6 cellular contexts compared by ENCODE assay signal in the genomic region with DNA sequence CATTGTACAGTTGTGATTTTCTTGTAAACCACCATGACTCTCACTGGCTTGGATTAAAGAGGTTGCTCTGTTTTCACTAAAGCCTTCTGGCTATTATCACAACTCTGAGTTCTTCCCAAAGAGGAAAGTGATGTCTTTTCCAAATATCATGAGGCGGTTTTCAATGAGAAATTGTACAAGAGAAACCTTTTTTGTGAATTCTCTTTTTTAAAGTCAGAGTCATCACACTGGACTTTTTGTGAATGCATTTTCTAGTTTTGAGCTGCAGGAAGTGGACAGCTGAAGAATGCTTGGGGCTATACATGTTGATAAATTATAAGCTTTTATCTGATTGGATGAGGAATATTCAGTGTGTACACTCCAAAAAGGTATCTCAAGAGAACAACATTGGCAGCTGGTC.
"Had no signal": no experiment of that assay in that cellular context is flagged by ENCODE, and none has a peak within 500 bp of the region (broad histone marks: within the 10 kb centered on the region; RNA-seq: fewer than 3 reads in every experiment).

No MANE protein-coding gene starts in this region.

- DNase-seq: GM23248, GOT3, H7, HFFc6 had no signal

- ATAC-seq: HCT116, HepG2 had no signal
